ENCODE assay signal across 16 cellular contexts in genomic region chr21:45282283-45283018, GRCh38. TPM values are rescaled to one million over a fixed set of nuclear protein-coding genes. Genes with fewer than 3 reads are reported as not detected.
DNase-seq lines count a peak whose midpoint lies in the region; ATAC-seq, FAIRE-seq and TF ChIP-seq lines count a peak whose summit lies in the region.
"Had no signal": no experiment of that assay in that cellular context is flagged by ENCODE, and none has a peak within 500 bp of the region (broad histone marks: within the 10 kb centered on the region; RNA-seq: fewer than 3 reads in every experiment).

No MANE protein-coding gene starts in this region.

- TF ChIP-seq CTCF in kidney (IDR thresholded peaks at IDR 0.05; ENCODE audit: borderline replicate concordance, extremely low read depth, insufficient read depth), result no peak

- ATAC-seq in GM18873 (IDR thresholded peaks at IDR 0.05; ENCODE audit: low FRiP score, unreplicated experiment) (no peak), GM18498 (IDR thresholded peaks at IDR 0.05; ENCODE audit: unreplicated experiment) (no peak)

- H3K27ac ChIP-seq in BLaER1 treated with 17β-estradiol and CSF1 and Interleukin-3, amounts not matched to agents 10 nM and 100 nM, result no peak overlapping the region
- no peak overlapping the region for H3K27ac ChIP-seq in kidney (ENCODE audit: low read depth in 2 of 2, low read length in 2 of 2)

- H4K20me1 ChIP-seq in BLaER1 treated with 17β-estradiol and CSF1 and Interleukin-3, amounts not matched to agents 10 nM and 100 nM, result peaks cover 0 to 77% (median 33%) of the 10 kb centered on the region in 11 experiments; a peak in 19 of 22 replicates

- peaks cover 6 to 46% (median 28%) of the 10 kb centered on the region in 10 experiments for H3K4me1 ChIP-seq in BLaER1 treated with 17β-estradiol and CSF1 and Interleukin-3, amounts not matched to agents 10 nM and 100 nM
- peaks cover 0 to 5% of the 10 kb centered on the region in 2 donors for H3K4me1 ChIP-seq in kidney (ENCODE audit: control insufficient read depth in 1 of 2, insufficient read depth in 1 of 2, low read depth in 1 of 2, low read length in 2 of 2)

- H3K4me3 Mint-ChIP-seq in activated CD4-positive, alpha-beta memory T cell treated with anti-CD3 and anti-CD28 coated beads for 36 hours, result no peak overlapping the region
- no peak overlapping the region for H3K4me3 Mint-ChIP-seq in activated CD4-positive, alpha-beta memory T cell treated with anti-CD3 and anti-CD28 coated beads, Interleukin-2, amount 10 ng/mL, durations not matched to agents 7 days and 5 days

- peak; percentile 3 for DNase-seq in activated CD4-positive, alpha-beta memory T cell treated with anti-CD3 and anti-CD28 coated beads for 36 hours
- DNase-seq in activated CD4-positive, alpha-beta memory T cell treated with anti-CD3 and anti-CD28 coated beads, Interleukin-2, amount 10 ng/mL, durations not matched to agents 7 days and 5 days, result no peak
- DNase-seq in kidney (peak; percentile 64), posterior vena cava (ENCODE audit: low spot score) (peak; percentile 59), SKM-1 treated with dmso at 0.1 percent for 144 hours (lab: John Stamatoyannopoulos, UW; ENCODE audit: unreplicated experiment) (no peak)
- DNase-seq: 8988T, C1 segment of cervical spinal cord, Kasumi-1, NCI-H1105 treated with DMSO at 0.1 percent for 48 hours, NCI-H187 treated with DMSO at 0.1 percent for 48 hours, NCI-H446, NCI-H748 treated with DMSO at 0.1 percent for 48 hours had no signal

- H3K9me3 ChIP-seq in BLaER1 treated with 17β-estradiol and CSF1 and Interleukin-3, amounts not matched to agents 10 nM and 100 nM (replicated peaks in 1 of 11), result no peaks in the 10 kb centered on the region
- H3K9me3 ChIP-seq in kidney (ENCODE audit: control insufficient read depth in 1 of 2, low read length in 2 of 2), result no peaks in the 10 kb centered on the region

- POLR2A ChIA-PET in activated CD4-positive, alpha-beta memory T cell treated with anti-CD3 and anti-CD28 coated beads for 36 hours (lab: Charles Lee), result no interaction called here
- POLR2A ChIA-PET in activated CD4-positive, alpha-beta memory T cell treated with anti-CD3 and anti-CD28 coated beads, Interleukin-2, amount 10 ng/mL, durations not matched to agents 7 days and 5 days (lab: Charles Lee), result no interaction called here

- peak overlapping the region in 3 of 11 experiments; percentile 18 to 41 (median 23); a peak in 2 of 22 replicates for H3K9ac ChIP-seq in BLaER1 treated with 17β-estradiol and CSF1 and Interleukin-3, amounts not matched to agents 10 nM and 100 nM
- no peak overlapping the region for H3K9ac ChIP-seq in kidney (ENCODE audit: low read length in 2 of 2)

- no peaks in the 10 kb centered on the region for H3K9me3 Mint-ChIP-seq in activated CD4-positive, alpha-beta memory T cell treated with anti-CD3 and anti-CD28 coated beads for 36 hours
- H3K9me3 Mint-ChIP-seq in activated CD4-positive, alpha-beta memory T cell treated with anti-CD3 and anti-CD28 coated beads, Interleukin-2, amount 10 ng/mL, durations not matched to agents 7 days and 5 days, result no peaks in the 10 kb centered on the region

- no peak for FAIRE-seq in kidney (lab: Jason Lieb, UNC)
- FAIRE-seq: H54 had no signal

- H3K36me3 ChIP-seq in BLaER1 treated with 17β-estradiol and CSF1 and Interleukin-3, amounts not matched to agents 10 nM and 100 nM, result peaks cover 60 to 84% (median 79%) of the 10 kb centered on the region in 11 experiments
- H3K36me3 ChIP-seq in kidney (ENCODE audit: control insufficient read depth in 1 of 2, insufficient read depth in 2 of 2, low read length in 2 of 2), result peaks cover 42 to 52% of the 10 kb centered on the region in 2 donors

- intact Hi-C loops in activated CD4-positive, alpha-beta memory T cell treated with anti-CD3 and anti-CD28 coated beads for 36 hours (cut with micrococcal nuclease), result no loop called here
- intact Hi-C loops in kidney (cut with DNase I) (no loop called here), posterior vena cava (cut with DNase I) (no loop called here)

- H3K4me2 ChIP-seq in BLaER1 treated with 17β-estradiol and CSF1 and Interleukin-3, amounts not matched to agents 10 nM and 100 nM, result peak overlapping the region in 7 of 11 experiments; percentile 5 to 55 (median 46); a peak in 10 of 22 replicates

- peaks cover 14% of the 10 kb centered on the region for H3K4me1 Mint-ChIP-seq in activated CD4-positive, alpha-beta memory T cell treated with anti-CD3 and anti-CD28 coated beads for 36 hours (ENCODE audit: low read depth)
- peaks cover 27% of the 10 kb centered on the region for H3K4me1 Mint-ChIP-seq in activated CD4-positive, alpha-beta memory T cell treated with anti-CD3 and anti-CD28 coated beads, Interleukin-2, amount 10 ng/mL, durations not matched to agents 7 days and 5 days

- no peaks in the 10 kb centered on the region for H3K27me3 ChIP-seq in BLaER1 treated with 17β-estradiol and CSF1 and Interleukin-3, amounts not matched to agents 10 nM and 100 nM

- peaks cover 26% of the 10 kb centered on the region for H3K36me3 Mint-ChIP-seq in activated CD4-positive, alpha-beta memory T cell treated with anti-CD3 and anti-CD28 coated beads for 36 hours
- H3K36me3 Mint-ChIP-seq in activated CD4-positive, alpha-beta memory T cell treated with anti-CD3 and anti-CD28 coated beads, Interleukin-2, amount 10 ng/mL, durations not matched to agents 7 days and 5 days (ENCODE audit: low read depth), result peaks cover 28% of the 10 kb centered on the region

- H3K4me3 ChIP-seq in BLaER1 treated with 17β-estradiol and CSF1 and Interleukin-3, amounts not matched to agents 10 nM and 100 nM, result no peak overlapping the region
- no peak overlapping the region for H3K4me3 ChIP-seq in kidney (ENCODE audit: low read length in 2 of 2)

- H3K27me3 Mint-ChIP-seq in activated CD4-positive, alpha-beta memory T cell treated with anti-CD3 and anti-CD28 coated beads for 36 hours, result no peaks in the 10 kb centered on the region
- no peaks in the 10 kb centered on the region for H3K27me3 Mint-ChIP-seq in activated CD4-positive, alpha-beta memory T cell treated with anti-CD3 and anti-CD28 coated beads, Interleukin-2, amount 10 ng/mL, durations not matched to agents 7 days and 5 days

- no peak overlapping the region for H3K27ac Mint-ChIP-seq in activated CD4-positive, alpha-beta memory T cell treated with anti-CD3 and anti-CD28 coated beads for 36 hours
- H3K27ac Mint-ChIP-seq in activated CD4-positive, alpha-beta memory T cell treated with anti-CD3 and anti-CD28 coated beads, Interleukin-2, amount 10 ng/mL, durations not matched to agents 7 days and 5 days, result no peak overlapping the region

- CTCF ChIA-PET in activated CD4-positive, alpha-beta memory T cell treated with anti-CD3 and anti-CD28 coated beads for 36 hours (lab: Charles Lee), result no interaction called here
- CTCF ChIA-PET in activated CD4-positive, alpha-beta memory T cell treated with anti-CD3 and anti-CD28 coated beads, Interleukin-2, amount 10 ng/mL, durations not matched to agents 7 days and 5 days (lab: Charles Lee), result no interaction called here

RNA-seq across cellular contexts. Expression of gene POFUT2, which starts 5.2 kb away (rescaled TPM):
- total RNA-seq in activated CD4-positive, alpha-beta memory T cell treated with anti-CD3 and anti-CD28 coated beads for 36 hours, result 10 to 100 TPM; 14.3 TPM
- 10 to 100 TPM; 23.5 to 25.1 TPM for total RNA-seq in activated CD4-positive, alpha-beta memory T cell treated with anti-CD3 and anti-CD28 coated beads, Interleukin-2, amount 10 ng/mL, durations not matched to agents 7 days and 5 days
- total RNA-seq in kidney (30.2 TPM), posterior vena cava (10 to 100 TPM; 27.1 to 27.4 TPM)
- polyA plus RNA-seq in kidney (ENCODE audit: insufficient read depth, low read depth, low replicate concordance), result 18.3 TPM

Comparison
In these comparisons a context has a peak if more than half of its experiments do, and no peak if none do; other contexts are left out.
1. DNase-seq: peak in activated CD4-positive, alpha-beta memory T cell treated with anti-CD3 and anti-CD28 coated beads for 36 hours (single experiment), kidney (single experiment) and posterior vena cava (single experiment); none in activated CD4-positive, alpha-beta memory T cell treated with anti-CD3 and anti-CD28 coated beads, Interleukin-2, amount 10 ng/mL, durations not matched to agents 7 days and 5 days (single experiment) and SKM-1 treated with dmso at 0.1 percent for 144 hours (single experiment).